ENCODE assay signal across 12 cellular contexts in genomic region chr11:77038825-77039326, GRCh38. TPM values are rescaled to one million over a fixed set of nuclear protein-coding genes. Genes with fewer than 3 reads are reported as not detected.
DNase-seq lines count a peak whose midpoint lies in the region; ATAC-seq and TF ChIP-seq lines count a peak whose summit lies in the region.
"Had no signal": no experiment of that assay in that cellular context is flagged by ENCODE, and none has a peak within 500 bp of the region (broad histone marks: within the 10 kb centered on the region; RNA-seq: fewer than 3 reads in every experiment).

No MANE protein-coding gene starts in this region.

- H4K5ac ChIP-seq in IMR-90 (ENCODE audit: low read depth, low read length) = no peak overlapping the region

- no peak for TF ChIP-seq RAD21 in IMR-90 (IDR thresholded peaks at IDR 0.05; ENCODE audit: low read length)

- H4K8ac ChIP-seq in IMR-90 (ENCODE audit: low read depth in 2 of 2, low read length in 2 of 2) = no peak overlapping the region

- no TSS peak for BruUV-seq in IMR-90 (replicated peaks; lab: Mats Ljungman, UMichigan)

- no peak overlapping the region for H3K27ac ChIP-seq in IMR-90 (ENCODE audit: insufficient read depth, low read length)
- H3K27ac ChIP-seq in rectal smooth muscle tissue (ENCODE audit: low read depth, low read length) = no peak overlapping the region
- H3K27ac ChIP-seq: brain microvascular endothelial cell, thoracic aorta had no signal

- no peak for TF ChIP-seq CTCF in IMR-90 (conservative IDR thresholded peaks at IDR 0.05; ENCODE audit: low read depth, low read length)

- DNase-seq in activated CD4-positive, alpha-beta T cell treated with anti-CD3 and anti-CD28 coated beads, Interleukin-2, amount 10 ng/mL, durations not matched to agents 7 days and 5 days = no peak
- DNase-seq in activated CD4-positive, alpha-beta T cell treated with anti-CD3 and anti-CD28 coated beads, Interleukin-2, amount 50 U/mL, for 48 hours = no peak
- DNase-seq in IMR-90 = no peak
- no peak for DNase-seq in activated naive CD8-positive, alpha-beta T cell treated with anti-CD3 and anti-CD28 coated beads, Interleukin-2, amount 10 ng/mL, durations not matched to agents 7 days and 5 days
- no peak for DNase-seq in NCI-H345 (lab: John Stamatoyannopoulos, UW)
- no peak for DNase-seq in activated CD8-positive, alpha-beta memory T cell treated with anti-CD3 and anti-CD28 coated beads for 24 hours
- DNase-seq: activated CD4-positive, CD25-positive, alpha-beta regulatory T cell treated with anti-CD3 and anti-CD28 coated beads, Interleukin-2, amount 50 U/mL, for 72 hours; NCI-H1105 had no signal

- H3K14ac ChIP-seq in IMR-90 (replicated peaks; ENCODE audit: low read depth, low read length) = no peak overlapping the region

- H3K36me3 Mint-ChIP-seq in activated CD4-positive, alpha-beta T cell treated with anti-CD3 and anti-CD28 coated beads, Interleukin-2, amount 10 ng/mL, durations not matched to agents 7 days and 5 days (ENCODE audit: low read depth) = no peaks in the 10 kb centered on the region
- H3K36me3 Mint-ChIP-seq in activated naive CD8-positive, alpha-beta T cell treated with anti-CD3 and anti-CD28 coated beads, Interleukin-2, amount 10 ng/mL, durations not matched to agents 7 days and 5 days = no peaks in the 10 kb centered on the region

- in situ Hi-C loops in IMR-90 (cut with MboI; ENCODE audit: low sequenced_read_pairs) = loop anchor here (10.0 to 25.0 kb wide), 2 partner anchors 224 to 302 kb away; no protein-coding TSS in a partner anchor

- H3K4me3 Mint-ChIP-seq in activated CD4-positive, alpha-beta T cell treated with anti-CD3 and anti-CD28 coated beads, Interleukin-2, amount 10 ng/mL, durations not matched to agents 7 days and 5 days = peak overlapping the region; percentile 23
- peak overlapping the region; percentile 21 for H3K4me3 Mint-ChIP-seq in activated naive CD8-positive, alpha-beta T cell treated with anti-CD3 and anti-CD28 coated beads, Interleukin-2, amount 10 ng/mL, durations not matched to agents 7 days and 5 days

- TF ChIP-seq POLR2A in IMR-90 (IDR thresholded peaks at IDR 0.05; ENCODE audit: low read depth, low read length) = no peak

- H3K23ac ChIP-seq in IMR-90 (ENCODE audit: low read depth, low read length) = 0 out of 2 replicates have a peak overlapping the region, but pooled peaks have one; percentile 51

- H3K4ac ChIP-seq in IMR-90 (ENCODE audit: low read depth, low read length) = no peak overlapping the region

- H4K20me1 ChIP-seq in IMR-90 (ENCODE audit: insufficient read depth, low read length) = no peaks in the 10 kb centered on the region; the same call in none of the 2 replicates

- no peak overlapping the region for H3K18ac ChIP-seq in IMR-90 (ENCODE audit: low read depth, low read length)

- H3K9ac ChIP-seq in IMR-90 (ENCODE audit: low read depth, low read length) (no peak overlapping the region), rectal smooth muscle tissue (ENCODE audit: low read length) (no peak overlapping the region)

- WGBS in IMR-90 (ENCODE audit: extremely low coverage in 2 of 2, insufficient read length in 1 of 2), 2 experiments = 83% methylated on average over 11 of the region's 16 CpGs; no CpG with 5 or more reads in 1 of the 2 experiments

- H2BK20ac ChIP-seq in IMR-90 (ENCODE audit: low read depth, low read length) = no peak overlapping the region; the same call in 1 of the 2 replicates

- POLR2A ChIA-PET in activated CD4-positive, alpha-beta T cell treated with anti-CD3 and anti-CD28 coated beads, Interleukin-2, amount 10 ng/mL, durations not matched to agents 7 days and 5 days (lab: Charles Lee) = no interaction called here
- POLR2A ChIA-PET in IMR-90 (lab: Charles Lee; ENCODE audit: unreplicated experiment) = no interaction called here
- POLR2A ChIA-PET in activated naive CD8-positive, alpha-beta T cell treated with anti-CD3 and anti-CD28 coated beads, Interleukin-2, amount 10 ng/mL, durations not matched to agents 7 days and 5 days (lab: Charles Lee) = interaction anchor here (1.2 kb wide), 1 partner anchor 256 kb away, joined by 7 read pairs; no protein-coding TSS in a partner anchor

- no peak overlapping the region for H4K91ac ChIP-seq in IMR-90 (ENCODE audit: insufficient read depth, low read depth, low read length)

- H3K4me3 ChIP-seq in IMR-90 (ENCODE audit: insufficient read depth, low read depth, low read length) (no peak overlapping the region), rectal smooth muscle tissue (ENCODE audit: low read length) (peak overlapping the region; percentile 54)

- dilution Hi-C loops in IMR-90 (cut with HindIII; ENCODE audit: low sequenced_read_pairs, unreplicated experiment) = no loop called here

- H2BK15ac ChIP-seq in IMR-90 (ENCODE audit: low read depth, low read length) = no peak overlapping the region; the same call in 2 of the 3 replicates

- H3K79me1 ChIP-seq in IMR-90 (ENCODE audit: low read depth in 1 of 2, low read length in 2 of 2) = no peaks in the 10 kb centered on the region

- H3K36me3 ChIP-seq in IMR-90 (ENCODE audit: control insufficient read depth, insufficient read depth, low read length) (no peaks in the 10 kb centered on the region), rectal smooth muscle tissue (ENCODE audit: control insufficient read depth, insufficient read depth, low read length) (no peaks in the 10 kb centered on the region)
- H3K36me3 ChIP-seq: brain microvascular endothelial cell, thoracic aorta had no signal

- H3K4me1 ChIP-seq in IMR-90 (ENCODE audit: control insufficient read depth, insufficient read depth, low read length) (peaks cover 3% of the 10 kb centered on the region; the same call in 1 of the 2 replicates), rectal smooth muscle tissue (ENCODE audit: control insufficient read depth, insufficient read depth, low read length) (no peaks in the 10 kb centered on the region)

- no peaks in the 10 kb centered on the region for H3K9me3 Mint-ChIP-seq in activated CD4-positive, alpha-beta T cell treated with anti-CD3 and anti-CD28 coated beads, Interleukin-2, amount 10 ng/mL, durations not matched to agents 7 days and 5 days
- H3K9me3 Mint-ChIP-seq in activated naive CD8-positive, alpha-beta T cell treated with anti-CD3 and anti-CD28 coated beads, Interleukin-2, amount 10 ng/mL, durations not matched to agents 7 days and 5 days = no peaks in the 10 kb centered on the region

- H3K27me3 ChIP-seq in IMR-90 (ENCODE audit: control insufficient read depth, insufficient read depth, low read length) (peaks cover 29% of the 10 kb centered on the region), rectal smooth muscle tissue (ENCODE audit: control insufficient read depth, insufficient read depth, low read length) (peaks cover 14% of the 10 kb centered on the region)
- H3K27me3 ChIP-seq: brain microvascular endothelial cell had no signal

- CTCF ChIA-PET in activated CD4-positive, alpha-beta T cell treated with anti-CD3 and anti-CD28 coated beads, Interleukin-2, amount 10 ng/mL, durations not matched to agents 7 days and 5 days (lab: Charles Lee) = interaction anchor here (1.2 to 2.1 kb wide), 2 partner anchors 28 to 52 kb away, joined by 4 to 7 read pairs; no protein-coding TSS in a partner anchor
- CTCF ChIA-PET in IMR-90 (lab: Yijun Ruan, JAX) = interaction anchor here (0.7 to 2.6 kb wide), 3 partner anchors 72 to 120 kb away, joined by 3 to 9 read pairs (median 4); no protein-coding TSS in a partner anchor

- H3K4me2 ChIP-seq in IMR-90 (ENCODE audit: low read depth, low read length) = no peak overlapping the region

- peaks cover 10% of the 10 kb centered on the region for H3K4me1 Mint-ChIP-seq in activated CD4-positive, alpha-beta T cell treated with anti-CD3 and anti-CD28 coated beads, Interleukin-2, amount 10 ng/mL, durations not matched to agents 7 days and 5 days
- peaks cover 4% of the 10 kb centered on the region for H3K4me1 Mint-ChIP-seq in activated naive CD8-positive, alpha-beta T cell treated with anti-CD3 and anti-CD28 coated beads, Interleukin-2, amount 10 ng/mL, durations not matched to agents 7 days and 5 days

- peaks cover 36% of the 10 kb centered on the region for H3K27me3 Mint-ChIP-seq in activated CD4-positive, alpha-beta T cell treated with anti-CD3 and anti-CD28 coated beads, Interleukin-2, amount 10 ng/mL, durations not matched to agents 7 days and 5 days
- H3K27me3 Mint-ChIP-seq in activated naive CD8-positive, alpha-beta T cell treated with anti-CD3 and anti-CD28 coated beads, Interleukin-2, amount 10 ng/mL, durations not matched to agents 7 days and 5 days = peaks cover 46% of the 10 kb centered on the region

- H2AK9ac ChIP-seq in IMR-90 (replicated peaks; ENCODE audit: low read depth, low read length, poor library complexity) = peak overlapping the region; percentile 67

- H3K56ac ChIP-seq in IMR-90 (ENCODE audit: extremely low read depth, insufficient read depth, low read length) = no peak overlapping the region

- peak overlapping the region; percentile 93 for H2AFZ ChIP-seq in IMR-90 (replicated peaks; ENCODE audit: low read length, poor library complexity)

- intact Hi-C loops in IMR-90 (cut with micrococcal nuclease) = loop anchor here (2.0 to 10.0 kb wide), 2 partner anchors 64 to 118 kb away; no protein-coding TSS in a partner anchor

- H2BK5ac ChIP-seq in IMR-90 (ENCODE audit: low read depth, low read length, poor library complexity, severe bottlenecking) = no peak overlapping the region

- no peak for ATAC-seq in IMR-90 (ENCODE audit: low read depth)
- no peak for ATAC-seq in activated naive CD8-positive, alpha-beta T cell treated with anti-CD3 and anti-CD28 coated beads, Interleukin-2, amount 10 ng/mL, durations not matched to agents 7 days and 5 days (ENCODE audit: low read depth)
- no peak for ATAC-seq in GM19328 (IDR thresholded peaks at IDR 0.05; ENCODE audit: unreplicated experiment)

- peaks cover 2% of the 10 kb centered on the region; the same call in 1 of the 2 replicates for H3K9me1 ChIP-seq in IMR-90 (ENCODE audit: insufficient read depth, low read length)

- H2BK120ac ChIP-seq in IMR-90 (ENCODE audit: low read depth, low read length) = no peak overlapping the region; the same call in 1 of the 2 replicates

- H3K9me3 ChIP-seq in IMR-90 (ENCODE audit: control insufficient read depth, insufficient read depth, low read length) = no peaks in the 10 kb centered on the region
- H3K9me3 ChIP-seq: thoracic aorta had no signal

- H3K27ac Mint-ChIP-seq in activated CD4-positive, alpha-beta T cell treated with anti-CD3 and anti-CD28 coated beads, Interleukin-2, amount 10 ng/mL, durations not matched to agents 7 days and 5 days = no peak overlapping the region
- no peak overlapping the region for H3K27ac Mint-ChIP-seq in activated naive CD8-positive, alpha-beta T cell treated with anti-CD3 and anti-CD28 coated beads, Interleukin-2, amount 10 ng/mL, durations not matched to agents 7 days and 5 days

- H2AK5ac ChIP-seq in IMR-90 (ENCODE audit: low read depth, low read length) = peak overlapping the region; percentile 0

RNA-seq across cellular contexts. Expression of gene B3GNT6, which starts 4.7 kb away (rescaled TPM):
- total RNA-seq in activated CD4-positive, alpha-beta T cell treated with anti-CD3 and anti-CD28 coated beads, Interleukin-2, amount 10 ng/mL, durations not matched to agents 7 days and 5 days = not detected
- total RNA-seq in IMR-90 (2012; rRNA removed) = not detected in 2 replicates
- polyA plus RNA-seq in IMR-90 (2012; rRNA removed) = 0.03 TPM in 1 of 2 replicates, not detected in the other
- polyA plus RNA-seq in IMR-90 (2012; cell fraction: cytosol; rRNA removed) = not detected in 2 replicates
- polyA plus RNA-seq in IMR-90 (2012; cell fraction: nucleus; rRNA removed; ENCODE audit: low replicate concordance) = 0.02 TPM in 1 of 2 replicates, not detected in the other
- total RNA-seq in activated naive CD8-positive, alpha-beta T cell treated with anti-CD3 and anti-CD28 coated beads, Interleukin-2, amount 10 ng/mL, durations not matched to agents 7 days and 5 days = not detected

RNA-seq across cellular contexts. Expression of gene CAPN5, which starts 27.9 kb away (rescaled TPM):
- total RNA-seq in activated CD4-positive, alpha-beta T cell treated with anti-CD3 and anti-CD28 coated beads, Interleukin-2, amount 10 ng/mL, durations not matched to agents 7 days and 5 days = under 1 TPM; 0.81 to 0.89 TPM
- total RNA-seq in IMR-90 (2012; rRNA removed) = 8.1 TPM in 2 replicates
- polyA plus RNA-seq in IMR-90 (2012; rRNA removed) = 24.0 and 26.9 TPM in 2 replicates
- polyA plus RNA-seq in IMR-90 (2012; cell fraction: cytosol; rRNA removed) = 13.0 and 28.2 TPM in 2 replicates
- 72.1 and 107 TPM in 2 replicates for polyA plus RNA-seq in IMR-90 (2012; cell fraction: nucleus; rRNA removed; ENCODE audit: low replicate concordance)
- 1 to 10 TPM; 2.8 to 3.8 TPM for total RNA-seq in activated naive CD8-positive, alpha-beta T cell treated with anti-CD3 and anti-CD28 coated beads, Interleukin-2, amount 10 ng/mL, durations not matched to agents 7 days and 5 days
